Comparison of ENCODE assay signal across 17 cellular contexts in genomic region chr7:111077001-111077400, GRCh38. TPM values are rescaled to one million over a fixed set of nuclear protein-coding genes. Genes with fewer than 3 reads are reported as not detected.
DNase-seq lines count a peak whose midpoint lies in the region; ATAC-seq and TF ChIP-seq lines count a peak whose summit lies in the region.
"Had no signal": no experiment of that assay in that cellular context is flagged by ENCODE, and none has a peak within 500 bp of the region (broad histone marks: within the 10 kb centered on the region; RNA-seq: fewer than 3 reads in every experiment).

No MANE protein-coding gene starts in this region.

- H3K27ac Mint-ChIP-seq in activated CD4-positive, alpha-beta T cell treated with anti-CD3 and anti-CD28 coated beads for 36 hours = peak overlapping the region; percentile 52
- peak overlapping the region; percentile 1 to 72 for H3K27ac Mint-ChIP-seq in natural killer cell treated with Interleukin-12 subunit alpha and Interleukin-12 subunit beta and Interleukin-15 and Interleukin-18, amount 100 ng/mL, for 72 hours
- no peak overlapping the region for H3K27ac Mint-ChIP-seq in natural killer cell
- peak overlapping the region; percentile 79 for H3K27ac Mint-ChIP-seq in activated naive CD8-positive, alpha-beta T cell treated with anti-CD3 and anti-CD28 coated beads for 36 hours
- H3K27ac Mint-ChIP-seq: CD4-positive, alpha-beta T cell; H9 had no signal

- DNase-seq in activated CD4-positive, alpha-beta T cell treated with anti-CD3 and anti-CD28 coated beads for 36 hours = no peak
- DNase-seq in activated CD4-positive, alpha-beta T cell treated with anti-CD3 and anti-CD28 coated beads, Interleukin-2, amount 50 U/mL, for 48 hours = no peak
- DNase-seq in natural killer cell treated with Interleukin-12 subunit alpha and Interleukin-12 subunit beta and Interleukin-15 and Interleukin-18, amount 100 ng/mL, for 72 hours (ENCODE audit: low spot score) = no peak
- DNase-seq in natural killer cell (no peak), DMS53 (lab: John Stamatoyannopoulos, UW) (no peak), Right ventricle myocardium superior (no peak), NCI-H1694 (lab: John Stamatoyannopoulos, UW) (no peak)
- DNase-seq in activated naive CD8-positive, alpha-beta T cell treated with anti-CD3 and anti-CD28 coated beads for 36 hours = no peak
- DNase-seq: 8988T; BE2C; CD4-positive, alpha-beta T cell; H9; NCI-H1105; NCI-H1694 treated with DMSO at 0.1 percent for 48 hours; NCI-H524 treated with DMSO at 0.1 percent for 48 hours had no signal

- no peak for ATAC-seq in activated CD4-positive, alpha-beta T cell treated with anti-CD3 and anti-CD28 coated beads for 36 hours
- no peak for ATAC-seq in natural killer cell treated with Interleukin-12 subunit alpha and Interleukin-12 subunit beta and Interleukin-15 and Interleukin-18, amount 100 ng/mL, for 72 hours
- ATAC-seq in natural killer cell = no peak
- ATAC-seq in Right ventricle myocardium superior (ENCODE audit: poor library complexity) = no peak
- ATAC-seq: Panc1 had no signal

- TF ChIP-seq CTCF in natural killer cell (IDR thresholded peaks at IDR 0.05) = no peak

- H3K27me3 Mint-ChIP-seq in activated CD4-positive, alpha-beta T cell treated with anti-CD3 and anti-CD28 coated beads for 36 hours = no peaks in the 10 kb centered on the region
- H3K27me3 Mint-ChIP-seq in natural killer cell treated with Interleukin-12 subunit alpha and Interleukin-12 subunit beta and Interleukin-15 and Interleukin-18, amount 100 ng/mL, for 72 hours = no peaks in the 10 kb centered on the region
- no peaks in the 10 kb centered on the region for H3K27me3 Mint-ChIP-seq in natural killer cell (ENCODE audit: low read depth in 2 of 2)
- H3K27me3 Mint-ChIP-seq in activated naive CD8-positive, alpha-beta T cell treated with anti-CD3 and anti-CD28 coated beads for 36 hours = no peaks in the 10 kb centered on the region
- H3K27me3 Mint-ChIP-seq: CD4-positive, alpha-beta T cell had no signal

- no peak overlapping the region for H3K4me3 Mint-ChIP-seq in activated CD4-positive, alpha-beta T cell treated with anti-CD3 and anti-CD28 coated beads for 36 hours
- no peak overlapping the region for H3K4me3 Mint-ChIP-seq in natural killer cell treated with Interleukin-12 subunit alpha and Interleukin-12 subunit beta and Interleukin-15 and Interleukin-18, amount 100 ng/mL, for 72 hours
- H3K4me3 Mint-ChIP-seq in natural killer cell = no peak overlapping the region
- no peak overlapping the region for H3K4me3 Mint-ChIP-seq in activated naive CD8-positive, alpha-beta T cell treated with anti-CD3 and anti-CD28 coated beads for 36 hours
- H3K4me3 Mint-ChIP-seq: CD4-positive, alpha-beta T cell; H9 had no signal

- POLR2A ChIA-PET in activated CD4-positive, alpha-beta T cell treated with anti-CD3 and anti-CD28 coated beads for 36 hours (lab: Charles Lee) = no interaction called here

- CTCF ChIA-PET in activated CD4-positive, alpha-beta T cell treated with anti-CD3 and anti-CD28 coated beads for 36 hours (lab: Charles Lee) = interaction anchor here (0.8 to 1.7 kb wide), 4 partner anchors 22 to 61 kb away, joined by 3 to 9 read pairs (median 4); no protein-coding TSS in a partner anchor

- H3K4me1 Mint-ChIP-seq in activated CD4-positive, alpha-beta T cell treated with anti-CD3 and anti-CD28 coated beads for 36 hours = peaks cover 72% of the 10 kb centered on the region
- H3K4me1 Mint-ChIP-seq in natural killer cell treated with Interleukin-12 subunit alpha and Interleukin-12 subunit beta and Interleukin-15 and Interleukin-18, amount 100 ng/mL, for 72 hours (ENCODE audit: low read depth in 2 of 2) = peaks cover 25 to 44% of the 10 kb centered on the region in 2 donors
- H3K4me1 Mint-ChIP-seq in natural killer cell = peaks cover 5% of the 10 kb centered on the region in 2 donors
- H3K4me1 Mint-ChIP-seq in activated naive CD8-positive, alpha-beta T cell treated with anti-CD3 and anti-CD28 coated beads for 36 hours = peaks cover 69% of the 10 kb centered on the region

- peaks cover 2% of the 10 kb centered on the region for H3K9me3 Mint-ChIP-seq in activated CD4-positive, alpha-beta T cell treated with anti-CD3 and anti-CD28 coated beads for 36 hours (ENCODE audit: low read depth)
- peaks cover 7% of the 10 kb centered on the region for H3K9me3 Mint-ChIP-seq in natural killer cell treated with Interleukin-12 subunit alpha and Interleukin-12 subunit beta and Interleukin-15 and Interleukin-18, amount 100 ng/mL, for 72 hours
- H3K9me3 Mint-ChIP-seq in natural killer cell = peaks cover 5 to 6% of the 10 kb centered on the region in 2 donors
- peaks cover 6% of the 10 kb centered on the region for H3K9me3 Mint-ChIP-seq in activated naive CD8-positive, alpha-beta T cell treated with anti-CD3 and anti-CD28 coated beads for 36 hours
- H3K9me3 Mint-ChIP-seq: CD4-positive, alpha-beta T cell; H9 had no signal

- intact Hi-C loops in activated CD4-positive, alpha-beta T cell treated with anti-CD3 and anti-CD28 coated beads for 36 hours (cut with DNase I, micrococcal nuclease) = no loop called here
- intact Hi-C loops in natural killer cell (cut with micrococcal nuclease) (no loop called here), Right ventricle myocardium superior (cut with DNase I) (no loop called here)

- peaks cover 1% of the 10 kb centered on the region for H3K36me3 Mint-ChIP-seq in activated CD4-positive, alpha-beta T cell treated with anti-CD3 and anti-CD28 coated beads for 36 hours (ENCODE audit: low read depth)
- peaks cover 13% of the 10 kb centered on the region for H3K36me3 Mint-ChIP-seq in natural killer cell treated with Interleukin-12 subunit alpha and Interleukin-12 subunit beta and Interleukin-15 and Interleukin-18, amount 100 ng/mL, for 72 hours
- H3K36me3 Mint-ChIP-seq in natural killer cell = no peaks in the 10 kb centered on the region
- peaks cover 17% of the 10 kb centered on the region for H3K36me3 Mint-ChIP-seq in activated naive CD8-positive, alpha-beta T cell treated with anti-CD3 and anti-CD28 coated beads for 36 hours

RNA-seq across cellular contexts. Expression of gene LRRN3, which starts 13.9 kb away (rescaled TPM):
- 1 to 10 TPM; 6.7 to 8.0 TPM for total RNA-seq in activated CD4-positive, alpha-beta T cell treated with anti-CD3 and anti-CD28 coated beads for 36 hours
- 1 to 10 TPM; 1.4 to 4.6 TPM for total RNA-seq in natural killer cell treated with Interleukin-12 subunit alpha and Interleukin-12 subunit beta and Interleukin-15 and Interleukin-18, amount 100 ng/mL, for 72 hours
- total RNA-seq in natural killer cell = under 1 TPM in 2 of 3 donors, not detected in 1; 0.27 to 0.90 TPM
- 10 to 100 TPM; 89.3 to 93.6 TPM for total RNA-seq in activated naive CD8-positive, alpha-beta T cell treated with anti-CD3 and anti-CD28 coated beads for 36 hours
- 14.8 TPM for total RNA-seq in Right ventricle myocardium superior
- total RNA-seq: HT1080 had no signal

Comparison
In these comparisons a context has a peak if more than half of its experiments do, and no peak if none do; other contexts are left out.
1. H3K27ac Mint-ChIP-seq: peak in activated CD4-positive, alpha-beta T cell treated with anti-CD3 and anti-CD28 coated beads for 36 hours (single experiment), natural killer cell treated with Interleukin-12 subunit alpha and Interleukin-12 subunit beta and Interleukin-15 and Interleukin-18, amount 100 ng/mL, for 72 hours (2 of 2) and activated naive CD8-positive, alpha-beta T cell treated with anti-CD3 and anti-CD28 coated beads for 36 hours (single experiment); none in natural killer cell (0 of 2).